Comparison of ENCODE assay signal across 8 cellular contexts in the genomic region with DNA sequence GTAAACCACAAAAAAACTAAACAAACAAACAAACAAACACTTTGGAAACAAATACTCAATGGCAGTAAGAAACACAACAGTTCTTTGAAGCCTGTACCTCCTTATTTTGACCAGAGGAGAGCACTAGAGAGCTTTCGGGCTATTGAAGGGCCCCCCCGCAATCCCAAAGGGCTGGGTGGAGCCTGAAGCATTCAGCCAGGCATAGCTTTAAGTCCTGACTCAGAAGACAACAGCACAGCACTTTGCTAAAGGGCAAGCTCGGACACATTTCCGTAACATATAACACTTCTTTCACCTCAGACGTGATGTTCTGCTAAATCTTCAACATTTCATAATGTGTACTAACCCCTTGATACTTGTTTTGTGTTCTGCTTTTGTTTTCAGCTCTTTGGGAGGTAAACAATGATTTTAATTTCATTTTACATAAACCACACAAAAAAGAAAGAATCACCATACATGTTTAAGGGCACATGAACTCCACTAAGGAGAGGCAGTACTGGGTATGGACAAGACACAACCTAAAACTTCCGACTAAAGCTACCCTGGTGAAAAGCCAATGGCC. TPM values are rescaled to one million over a fixed set of nuclear protein-coding genes. Genes with fewer than 3 reads are reported as not detected.
DNase-seq lines count a peak whose midpoint lies in the region; ATAC-seq and TF ChIP-seq lines count a peak whose summit lies in the region.

No MANE protein-coding gene starts in this region.

- no peaks in the 10 kb centered on the region for H3K4me1 Mint-ChIP-seq in activated CD8-positive, alpha-beta T cell treated with anti-CD3 and anti-CD28 coated beads for 36 hours (ENCODE audit: low read depth)

- no peak overlapping the region for H3K27ac Mint-ChIP-seq in activated CD8-positive, alpha-beta T cell treated with anti-CD3 and anti-CD28 coated beads for 36 hours

- no peak overlapping the region for H3K4me3 Mint-ChIP-seq in activated CD8-positive, alpha-beta T cell treated with anti-CD3 and anti-CD28 coated beads for 36 hours

- DNase-seq in DMS79 (lab: John Stamatoyannopoulos, UW) (peak; percentile 39), NCI-H345 (lab: John Stamatoyannopoulos, UW) (peak; percentile 83), glomerular endothelial cell (ENCODE audit: extremely low read depth, low read depth, low spot score) (peak; percentile 62), non-pigmented ciliary epithelial cell (ENCODE audit: low read depth) (peak; percentile 65)
- peak; percentile 63 for DNase-seq in activated CD8-positive, alpha-beta T cell treated with anti-CD3 and anti-CD28 coated beads for 36 hours
- no peak for DNase-seq in effector memory CD4-positive, alpha-beta T cell

- H3K36me3 Mint-ChIP-seq in activated CD8-positive, alpha-beta T cell treated with anti-CD3 and anti-CD28 coated beads for 36 hours (ENCODE audit: low read depth) = no peaks in the 10 kb centered on the region

- peak; percentile 74 for TF ChIP-seq CTCF in activated CD8-positive, alpha-beta T cell treated with anti-CD3 and anti-CD28 coated beads for 36 hours (IDR thresholded peaks at IDR 0.05)

- H3K9me3 ChIP-seq in effector memory CD4-positive, alpha-beta T cell (ENCODE audit: control insufficient read depth, low read length) = no peaks in the 10 kb centered on the region

- POLR2A ChIA-PET in activated CD8-positive, alpha-beta T cell treated with anti-CD3 and anti-CD28 coated beads for 36 hours (lab: Charles Lee) = no interaction called here

- peak; percentile 98 for ATAC-seq in GM19438 (IDR thresholded peaks at IDR 0.05; ENCODE audit: low read depth, unreplicated experiment)
- ATAC-seq in HG03457 (IDR thresholded peaks at IDR 0.05; ENCODE audit: unreplicated experiment) = peak; percentile 80
- peak; percentile 97 for ATAC-seq in activated CD8-positive, alpha-beta T cell treated with anti-CD3 and anti-CD28 coated beads for 36 hours

- no peak overlapping the region for H3K27ac ChIP-seq in effector memory CD4-positive, alpha-beta T cell (ENCODE audit: insufficient read depth, low read length, poor library complexity, severe bottlenecking)

- H3K27me3 Mint-ChIP-seq in activated CD8-positive, alpha-beta T cell treated with anti-CD3 and anti-CD28 coated beads for 36 hours = peaks cover 2% of the 10 kb centered on the region

- no peaks in the 10 kb centered on the region for H3K27me3 ChIP-seq in effector memory CD4-positive, alpha-beta T cell (replicated peaks; ENCODE audit: control insufficient read depth, insufficient read depth, low read length, poor library complexity, severe bottlenecking)

- no peaks in the 10 kb centered on the region for H3K9me3 Mint-ChIP-seq in activated CD8-positive, alpha-beta T cell treated with anti-CD3 and anti-CD28 coated beads for 36 hours

- no peaks in the 10 kb centered on the region for H3K4me1 ChIP-seq in effector memory CD4-positive, alpha-beta T cell (ENCODE audit: control insufficient read depth, insufficient read depth, low read length, poor library complexity, severe bottlenecking)

- intact Hi-C loops in activated CD8-positive, alpha-beta T cell treated with anti-CD3 and anti-CD28 coated beads for 36 hours (cut with micrococcal nuclease) = no loop called here

- CTCF ChIA-PET in activated CD8-positive, alpha-beta T cell treated with anti-CD3 and anti-CD28 coated beads for 36 hours (lab: Charles Lee) = interaction anchor here (0.8 to 1.4 kb wide), 5 partner anchors 14 to 270 kb away, joined by 3 to 8 read pairs (median 4); no protein-coding TSS in a partner anchor

- no peak overlapping the region for H3K4me3 ChIP-seq in effector memory CD4-positive, alpha-beta T cell (ENCODE audit: insufficient read depth, low read depth, low read length, poor library complexity, severe bottlenecking)

- no peaks in the 10 kb centered on the region for H3K36me3 ChIP-seq in effector memory CD4-positive, alpha-beta T cell (ENCODE audit: control insufficient read depth, insufficient read depth, low read length)

RNA-seq across cellular contexts. Expression of a gene that starts 9.7 kb away (rescaled TPM):
- total RNA-seq in activated CD8-positive, alpha-beta T cell treated with anti-CD3 and anti-CD28 coated beads for 36 hours = not detected
- total RNA-seq in glomerular endothelial cell = not detected in 2 replicates

Comparison
In these comparisons a context has a peak if more than half of its experiments do, and no peak if none do; other contexts are left out.
1. DNase-seq: peak in DMS79 (single experiment), NCI-H345 (single experiment), activated CD8-positive, alpha-beta T cell treated with anti-CD3 and anti-CD28 coated beads for 36 hours (single experiment), glomerular endothelial cell (single experiment) and non-pigmented ciliary epithelial cell (single experiment); none in effector memory CD4-positive, alpha-beta T cell (0 of 3).
2. Peak in every context shown above with its lines, with median percentiles within 50 percentile points of each other: ATAC-seq.